Comparison of ENCODE assay signal across 16 cellular contexts in genomic region chr2:12761109-12761508, GRCh38. TPM values are rescaled to one million over a fixed set of nuclear protein-coding genes. Genes with fewer than 3 reads are reported as not detected.
DNase-seq lines count a peak whose midpoint lies in the region; ATAC-seq, FAIRE-seq and TF ChIP-seq lines count a peak whose summit lies in the region.
"Had no signal": no experiment of that assay in that cellular context is flagged by ENCODE, and none has a peak within 500 bp of the region (broad histone marks: within the 10 kb centered on the region; RNA-seq: fewer than 3 reads in every experiment).

No MANE protein-coding gene starts in this region.

- H3K36me3 ChIP-seq in A673 (ENCODE audit: insufficient read depth, low read length, poor library complexity, severe bottlenecking) (no peaks in the 10 kb centered on the region), endothelial cell of umbilical vein (ENCODE audit: control insufficient read depth in 2 of 2, extremely low read depth in 1 of 2, insufficient read depth in 2 of 2, low read length in 2 of 2) (no peaks in the 10 kb centered on the region)
- H3K36me3 ChIP-seq in CD4-positive, alpha-beta memory T cell (ENCODE audit: insufficient read depth, low read length) = no peaks in the 10 kb centered on the region
- H3K36me3 ChIP-seq: BE2C had no signal

- no peaks in the 10 kb centered on the region for H3K27me3 Mint-ChIP-seq in CD4-positive, alpha-beta memory T cell
- H3K27me3 Mint-ChIP-seq in T-cell = peaks cover 2 to 8% of the 10 kb centered on the region in 2 donors

- ATAC-seq in T-cell (replicated peaks in 1 of 4) = peak in 3 of 4 experiments; percentile 30 to 37 (median 36)
- ATAC-seq in activated CD4-positive, CD25-positive, alpha-beta regulatory T cell treated with anti-CD3 and anti-CD28 coated beads, Interleukin-2, amount 50 U/mL, for 24 hours = no peak
- ATAC-seq: GM12878, HCT116 had no signal

- H3K9me3 Mint-ChIP-seq in CD4-positive, alpha-beta memory T cell = peaks cover 3 to 11% (median 5%) of the 10 kb centered on the region in 8 donors
- H3K9me3 Mint-ChIP-seq in T-cell = peaks cover 0 to 12% (median 2%) of the 10 kb centered on the region in 3 donors

- intact Hi-C loops in A673 (cut with micrococcal nuclease; ENCODE audit: unreplicated experiment) (no loop called here), endothelial cell of umbilical vein (cut with micrococcal nuclease) (no loop called here)
- intact Hi-C loops in CD4-positive, alpha-beta memory T cell (cut with micrococcal nuclease) = no loop called here

- TF ChIP-seq CTCF in A673 (conservative IDR thresholded peaks at IDR 0.05; ENCODE audit: low read depth, low read length) (no peak), endothelial cell of umbilical vein (IDR thresholded peaks at IDR 0.05; ENCODE audit: extremely low read depth in 1 of 2, insufficient read depth in 1 of 2, low read depth in 1 of 2, low read length in 2 of 2) (no peak)

- CTCF ChIA-PET in A673 (lab: Charles Lee) = no interaction called here
- CTCF ChIA-PET in CD4-positive, alpha-beta memory T cell (lab: Charles Lee; ENCODE audit: partially characterized antibody) = interaction anchor here (1.0 to 1.9 kb wide), 2 partner anchors 32 to 170 kb away, joined by 3 to 6 read pairs; no protein-coding TSS in a partner anchor
- CTCF ChIA-PET in T-cell (lab: Charles Lee) = no interaction called here
- CTCF ChIA-PET in endothelial cell of umbilical vein (lab: Charles Lee) = interaction anchor here (1.4 kb wide), 1 partner anchor 169 kb away, joined by 6 read pairs; no protein-coding TSS in a partner anchor

- H3K9me3 ChIP-seq in A673 (ENCODE audit: low read depth, low read length, poor library complexity, severe bottlenecking) (no peaks in the 10 kb centered on the region), endothelial cell of umbilical vein (replicated peaks; ENCODE audit: control insufficient read depth, insufficient read depth, low read length) (no peaks in the 10 kb centered on the region)
- H3K9me3 ChIP-seq in CD4-positive, alpha-beta memory T cell (ENCODE audit: control insufficient read depth in 1 of 2, low read length in 2 of 2) = no peaks in the 10 kb centered on the region
- H3K9me3 ChIP-seq: BE2C had no signal

- H3K4me1 ChIP-seq in A673 (ENCODE audit: insufficient read depth, low read length, poor library complexity, severe bottlenecking) (peaks cover 19% of the 10 kb centered on the region), endothelial cell of umbilical vein (ENCODE audit: control insufficient read depth, extremely low read depth, insufficient read depth, low read length) (no peaks in the 10 kb centered on the region)
- peaks cover 11% of the 10 kb centered on the region for H3K4me1 ChIP-seq in CD4-positive, alpha-beta memory T cell (ENCODE audit: insufficient read depth, low read length)

- no peak for FAIRE-seq in endothelial cell of umbilical vein (lab: Jason Lieb, UNC)
- FAIRE-seq: A204.1, GM18507, H54 had no signal

- H3K36me3 Mint-ChIP-seq in CD4-positive, alpha-beta memory T cell = no peaks in the 10 kb centered on the region
- peaks cover 4% of the 10 kb centered on the region for H3K36me3 Mint-ChIP-seq in T-cell

- dilution Hi-C loops in endothelial cell of umbilical vein (cut with MboI; ENCODE audit: extremely low pct_ligation_motif_present, low sequenced_read_pairs) = no loop called here

- no peaks in the 10 kb centered on the region for H3K79me2 ChIP-seq in endothelial cell of umbilical vein (ENCODE audit: control insufficient read depth, insufficient read depth, low read length)

- H3K9me1 ChIP-seq in endothelial cell of umbilical vein (replicated peaks; ENCODE audit: control insufficient read depth, extremely low read depth, insufficient read depth, low read length) = no peaks in the 10 kb centered on the region

- H4K20me1 ChIP-seq in endothelial cell of umbilical vein (replicated peaks; ENCODE audit: control insufficient read depth, extremely low read depth, insufficient read depth, low read length) = no peaks in the 10 kb centered on the region

- DNase-seq in A673 (ENCODE audit: low spot score) (peak; percentile 54), T-cell (no peak), endothelial cell of umbilical vein (ENCODE audit: low read depth, low spot score) (no peak), DMS53 (lab: John Stamatoyannopoulos, UW) (no peak)
- peak in 4 of 5 donors; percentile 7 to 27 (median 15) for DNase-seq in CD4-positive, alpha-beta memory T cell
- DNase-seq in activated effector memory CD4-positive, alpha-beta T cell treated with anti-CD3 and anti-CD28 coated beads, Interleukin-2, amount 50 U/mL, for 16 hours = no peak
- DNase-seq: BE2C, GM23248 had no signal

- BruUV-seq in A673 (replicated peaks; lab: Mats Ljungman, UMichigan) (no TSS peak), endothelial cell of umbilical vein (replicated peaks; lab: Mats Ljungman, UMichigan) (no TSS peak)

- peaks cover 11 to 15% (median 13%) of the 10 kb centered on the region in 4 donors for H3K4me1 Mint-ChIP-seq in CD4-positive, alpha-beta memory T cell
- peaks cover 11 to 18% (median 11%) of the 10 kb centered on the region in 3 donors for H3K4me1 Mint-ChIP-seq in T-cell

- H3K27ac ChIP-seq in A673 (ENCODE audit: low read depth, low read length, poor library complexity, severe bottlenecking) (no peak overlapping the region), endothelial cell of umbilical vein (ENCODE audit: insufficient read depth, low read depth, low read length) (no peak overlapping the region)
- H3K27ac ChIP-seq in CD4-positive, alpha-beta memory T cell (ENCODE audit: low read depth, low read length) = no peak overlapping the region
- H3K27ac ChIP-seq: C4-2B, GM23248, HL-60 had no signal

- H3K4me3 ChIP-seq in A673 (ENCODE audit: low read depth, low read length, poor library complexity, severe bottlenecking) (no peak overlapping the region), endothelial cell of umbilical vein (replicated peaks in 1 of 3; ENCODE audit: insufficient read depth in 1 of 3, low read depth in 1 of 3, low read length in 3 of 3) (no peak overlapping the region)
- no peak overlapping the region for H3K4me3 ChIP-seq in CD4-positive, alpha-beta memory T cell (ENCODE audit: low read length in 2 of 2)
- H3K4me3 ChIP-seq: GM12878, GM23248 had no signal

- POLR2A ChIA-PET in A673 (lab: Charles Lee; ENCODE audit: low non-redundant PET) = no interaction called here
- POLR2A ChIA-PET in CD4-positive, alpha-beta memory T cell (lab: Charles Lee; ENCODE audit: partially characterized antibody) = interaction anchor here (0.6 to 0.9 kb wide), 2 partner anchors 33 to 169 kb away, joined by 3 read pairs; no protein-coding TSS in a partner anchor
- POLR2A ChIA-PET in T-cell (lab: Charles Lee) = interaction anchor here in 1 of 2 donors (0.8 kb wide), 1 partner anchor 57 kb away, joined by 3 read pairs; no protein-coding TSS in a partner anchor
- POLR2A ChIA-PET in endothelial cell of umbilical vein (lab: Charles Lee) = interaction anchor here (0.7 kb wide), 1 partner anchor 57 kb away, joined by 3 read pairs; no protein-coding TSS in a partner anchor

- H3K27me3 ChIP-seq in A673 (replicated peaks; ENCODE audit: insufficient read depth, low read depth, low read length, poor library complexity) = no peaks in the 10 kb centered on the region
- no peaks in the 10 kb centered on the region for H3K27me3 ChIP-seq in CD4-positive, alpha-beta memory T cell (ENCODE audit: insufficient read depth, low read length)
- no peaks in the 10 kb centered on the region for H3K27me3 ChIP-seq in endothelial cell of umbilical vein (ENCODE audit: control insufficient read depth in 2 of 2, insufficient read depth in 2 of 2, low read length in 2 of 2)
- H3K27me3 ChIP-seq: BE2C had no signal

- no peak overlapping the region for H3K9ac ChIP-seq in endothelial cell of umbilical vein (replicated peaks; ENCODE audit: extremely low read depth, insufficient read depth, low read length)
- H3K9ac ChIP-seq: GM23248 had no signal

- H2AFZ ChIP-seq in endothelial cell of umbilical vein (ENCODE audit: low read depth, low read length) = no peak overlapping the region
- H2AFZ ChIP-seq: GM23248 had no signal

- peak overlapping the region in 6 of 8 donors; percentile 39 to 79 (median 52) for H3K4me3 Mint-ChIP-seq in CD4-positive, alpha-beta memory T cell
- no peak overlapping the region for H3K4me3 Mint-ChIP-seq in T-cell

- no peak for TF ChIP-seq POLR2A in endothelial cell of umbilical vein (IDR thresholded peaks at IDR 0.05; ENCODE audit: low read depth, low read length)

- H3K4me2 ChIP-seq in endothelial cell of umbilical vein (ENCODE audit: insufficient read depth, low read length) = no peak overlapping the region

- peak overlapping the region in 3 of 7 donors; percentile 9 to 51 (median 37) for H3K27ac Mint-ChIP-seq in CD4-positive, alpha-beta memory T cell
- peak overlapping the region in 1 of 2 donors; percentile 13 for H3K27ac Mint-ChIP-seq in T-cell

TF ChIP-seq in endothelial cell of umbilical vein, 7 proteins besides CTCF, POLR2A, EP300 and RAD21:
- TF ChIP-seq GATA2 (IDR thresholded peaks at IDR 0.05; ENCODE audit: insufficient read depth, insufficient read length, low read depth, low read length) = peak; percentile 54
- no peak for TF ChIP-seq POLR2AphosphoS5 (IDR thresholded peaks at IDR 0.05; ENCODE audit: insufficient read depth, low read depth, low read length)
- TF ChIP-seq MYC (IDR thresholded peaks at IDR 0.05; ENCODE audit: low read depth, low read length) = no peak
- TF ChIP-seq FOS (IDR thresholded peaks at IDR 0.05; ENCODE audit: borderline replicate concordance, insufficient read depth, low read length) = no peak

RNA-seq across cellular contexts. Expression of gene TRIB2, which starts 44.4 kb away (rescaled TPM):
- total RNA-seq in A673 (2021) (92.3 and 100.0 TPM in 2 replicates), T-cell (100 to 1,000 TPM; 111 to 131 (median 121) TPM), endothelial cell of umbilical vein (17.6 and 20.5 TPM in 2 replicates)
- total RNA-seq in CD4-positive, alpha-beta memory T cell = 100 to 1,000 TPM; 123 to 126 TPM
- polyA plus RNA-seq in CD4-positive, alpha-beta memory T cell = 10 to 100 TPM; 73.8 to 79.0 TPM
- polyA plus RNA-seq in endothelial cell of umbilical vein = 12.7 and 15.8 TPM in 2 replicates
- polyA plus RNA-seq in endothelial cell of umbilical vein (2011; cell fraction: cytosol; rRNA removed) = 11.8 and 12.3 TPM in 2 replicates
- polyA plus RNA-seq in endothelial cell of umbilical vein (2011; cell fraction: nucleus; rRNA removed) = 26.8 and 40.7 TPM in 2 replicates
- polyA plus RNA-seq in endothelial cell of umbilical vein (2012) = 22.9 and 24.9 TPM in 2 replicates
- polyA minus RNA-seq in endothelial cell of umbilical vein = 24.2 and 31.0 TPM in 2 replicates
- polyA minus RNA-seq in endothelial cell of umbilical vein (2011; cell fraction: cytosol; rRNA and poly(A)+ RNA removed) = not detected
- 20.3 and 33.3 TPM in 2 replicates for polyA minus RNA-seq in endothelial cell of umbilical vein (2011; cell fraction: nucleus; rRNA and poly(A)+ RNA removed)

Comparison
In these comparisons a context has a peak if more than half of its experiments do, and no peak if none do; other contexts are left out.
1. DNase-seq: peak in A673 (single experiment) and CD4-positive, alpha-beta memory T cell (4 of 5); none in T-cell (0 of 34), endothelial cell of umbilical vein (single experiment), activated effector memory CD4-positive, alpha-beta T cell treated with anti-CD3 and anti-CD28 coated beads, Interleukin-2, amount 50 U/mL, for 16 hours (single experiment) and DMS53 (single experiment).
2. H3K4me3 Mint-ChIP-seq: peak in CD4-positive, alpha-beta memory T cell (6 of 8); none in T-cell (0 of 3).
3. ATAC-seq: peak in T-cell (3 of 4); none in activated CD4-positive, CD25-positive, alpha-beta regulatory T cell treated with anti-CD3 and anti-CD28 coated beads, Interleukin-2, amount 50 U/mL, for 24 hours (0 of 2).
4. CTCF ChIA-PET loops: an anchor here in CD4-positive, alpha-beta memory T cell (1.0 to 1.9 kb wide) and endothelial cell of umbilical vein (1.4 kb wide); none called in A673 and T-cell.